Comparison of ENCODE assay signal across 10 cellular contexts in genomic region chr4:150534818-150535217, GRCh38. TPM values are rescaled to one million over a fixed set of nuclear protein-coding genes. Genes with fewer than 3 reads are reported as not detected.
"Had no signal": no experiment of that assay in that cellular context is flagged by ENCODE, and none has a peak within 500 bp of the region (broad histone marks: within the 10 kb centered on the region; RNA-seq: fewer than 3 reads in every experiment).

No MANE protein-coding gene starts in this region.

- H3K9me3 Mint-ChIP-seq: H9, IgD-negative memory B cell had no signal

- H3K27ac ChIP-seq: GM23248, HL-60 had no signal

- H3K27me3 Mint-ChIP-seq: IgD-negative memory B cell had no signal

- ATAC-seq: HepG2 had no signal

- DNase-seq: GM23248, GOT3, H9, HCEC 1CT, KG1 had no signal

- H2AFZ ChIP-seq: GM23248 had no signal

- H3K4me3 ChIP-seq: GM23248 had no signal

- FAIRE-seq: H54, HepG2 had no signal

- H3K27ac Mint-ChIP-seq: IgD-negative memory B cell had no signal

- H3K9ac ChIP-seq: GM23248 had no signal

- H3K4me3 Mint-ChIP-seq: H9, IgD-negative memory B cell had no signal

RNA-seq across cellular contexts. Expression of gene MAB21L2, which starts 47.1 kb away (rescaled TPM):
- total RNA-seq: GM23248, H9, HepG2, HT1080 had no signal
- polyA plus RNA-seq: GM23248, HepG2, IgD-negative memory B cell had no signal
